1 cellular context compared by ENCODE assay signal in genomic region chr5:138706655-138707480, GRCh38.
TF ChIP-seq lines count a peak whose summit lies in the region.

No MANE protein-coding gene starts in this region.

TF ChIP-seq in IMR-90, 13 proteins besides CTCF, POLR2A, EP300 and RAD21 (continued from another document):
- TF ChIP-seq ELK1 (IDR thresholded peaks at IDR 0.05; ENCODE audit: borderline replicate concordance, low read depth, low read length) (no peak), BHLHE40 (IDR thresholded peaks at IDR 0.05; ENCODE audit: low read depth, low read length) (no peak)
